18 cellular contexts compared by ENCODE assay signal in genomic region chr1:211722277-211723175, GRCh38.
"Had no signal": no experiment of that assay in that cellular context is flagged by ENCODE, and none has a peak within 500 bp of the region (broad histone marks: within the 10 kb centered on the region; RNA-seq: fewer than 3 reads in every experiment).

No MANE protein-coding gene starts in this region.

- H3K36me3 ChIP-seq: left ventricle myocardium inferior, thoracic aorta, vagina had no signal

- H3K27me3 ChIP-seq: foreskin keratinocyte, vagina had no signal

- H3K4me1 ChIP-seq: foreskin keratinocyte, left ventricle myocardium inferior, vagina had no signal

- H3K4me3 ChIP-seq: left ventricle myocardium inferior, thoracic aorta, vagina had no signal

- H3K9me3 ChIP-seq: left ventricle myocardium inferior, thoracic aorta, vagina had no signal

- H3K27ac ChIP-seq: foreskin keratinocyte, left ventricle myocardium inferior, thoracic aorta, vagina, VCaP had no signal

- ATAC-seq: foreskin keratinocyte; naive thymus-derived CD8-positive, alpha-beta T cell had no signal

- DNase-seq: activated CD4-positive, alpha-beta T cell treated with anti-CD3 and anti-CD28 coated beads, Interleukin-2, amount 50 U/mL, for 1 hour; activated CD4-positive, CD25-positive, alpha-beta regulatory T cell treated with anti-CD3 and anti-CD28 coated beads, Interleukin-2, amount 50 U/mL, for 72 hours; activated gamma-delta T cell treated with Interleukin-2 at 50 U/mL for 16 hours; activated T-cell treated with anti-CD3 and anti-CD28 coated beads, Interleukin-2, amount 50 U/mL, for 1 hour; central memory CD4-positive, alpha-beta T cell; dermis blood vessel endothelial cell; effector CD8-positive, alpha-beta T cell; foreskin keratinocyte; kidney glomerular epithelial cell; left ventricle myocardium inferior; mammary epithelial cell; naive thymus-derived CD8-positive, alpha-beta T cell; stimulated activated CD4-positive, alpha-beta T cell treated with anti-CD3 and anti-CD28 coated beads, Interleukin-4, amount 100 ng/mL, for 24 hours; stimulated activated naive CD4-positive, alpha-beta T cell treated with Interleukin-2 at 50 U/mL for 16 hours had no signal

- FAIRE-seq: astrocyte had no signal
